8 cellular contexts compared by ENCODE assay signal in the genomic region with DNA sequence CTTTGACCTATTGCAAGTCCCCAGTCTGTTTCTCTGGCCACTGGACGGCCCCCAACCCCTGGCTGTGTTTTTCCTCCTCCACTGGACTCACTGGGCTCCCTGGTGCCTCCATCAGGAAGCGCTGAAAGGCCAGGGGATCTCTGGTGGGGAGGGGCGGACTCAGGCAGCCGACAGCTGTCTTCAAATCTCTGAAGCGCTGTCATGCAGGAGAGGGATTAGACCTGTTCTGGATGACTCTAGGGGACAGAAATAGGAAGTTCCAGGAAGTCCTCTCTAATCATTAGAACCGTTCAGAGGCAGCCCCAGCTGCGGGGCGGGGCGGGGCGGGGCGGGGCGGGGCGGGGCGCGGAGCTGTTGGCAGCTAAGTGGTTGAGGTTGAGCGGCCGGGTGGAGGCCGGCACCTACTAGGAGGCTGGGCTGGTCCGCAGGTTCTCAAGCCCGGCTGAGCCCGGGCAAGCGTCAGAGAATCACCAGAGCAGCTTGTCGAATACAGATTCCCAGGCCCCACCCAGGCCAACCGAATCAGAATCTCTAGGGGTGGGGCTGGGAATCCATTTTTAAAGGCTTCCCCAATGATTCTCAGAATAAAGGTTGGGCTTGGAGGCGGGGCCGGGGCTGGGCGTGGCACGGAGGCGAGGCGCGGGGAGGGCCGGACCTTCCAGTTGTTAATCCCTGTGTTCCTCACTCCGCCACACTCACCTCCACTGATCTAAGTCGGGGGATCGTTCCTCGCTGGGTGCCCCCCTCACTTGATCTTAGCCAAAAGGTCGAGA. TPM values are rescaled to one million over a fixed set of nuclear protein-coding genes. Genes with fewer than 3 reads are reported as not detected.
A peak's percentile ranks its signal among the peaks of the same experiment; 100 is the strongest.
DNase-seq lines count a peak whose midpoint lies in the region; ATAC-seq, FAIRE-seq and TF ChIP-seq lines count a peak whose summit lies in the region.

No MANE protein-coding gene starts in this region.

- no peaks in the 10 kb centered on the region for H3K9me3 Mint-ChIP-seq in activated naive CD4-positive, alpha-beta T cell treated with anti-CD3 and anti-CD28 coated beads, Interleukin-2, amount 10 ng/mL, durations not matched to agents 7 days and 5 days

- DNase-seq in D721Med (ENCODE audit: insufficient read length, low spot score) (peak; percentile 90), RWPE1 (ENCODE audit: low spot score) (peak; percentile 97), heart left ventricle (peak; percentile 77 to 89 (median 89)), psoas muscle (peak; percentile 88 to 89), SW 1271 (lab: John Stamatoyannopoulos, UW) (no peak)
- DNase-seq in activated naive CD4-positive, alpha-beta T cell treated with anti-CD3 and anti-CD28 coated beads, Interleukin-2, amount 10 ng/mL, durations not matched to agents 7 days and 5 days, result peak; percentile 79

- no peak overlapping the region for H3K27ac Mint-ChIP-seq in activated naive CD4-positive, alpha-beta T cell treated with anti-CD3 and anti-CD28 coated beads, Interleukin-2, amount 10 ng/mL, durations not matched to agents 7 days and 5 days

- H3K27ac ChIP-seq in RWPE1 (peak overlapping the region; percentile 86), heart left ventricle (peak overlapping the region in 11 of 12 donors; percentile 48 to 98 (median 79)), psoas muscle (peak overlapping the region; percentile 83)

- peaks cover 7% of the 10 kb centered on the region for H3K36me3 Mint-ChIP-seq in activated naive CD4-positive, alpha-beta T cell treated with anti-CD3 and anti-CD28 coated beads, Interleukin-2, amount 10 ng/mL, durations not matched to agents 7 days and 5 days

- H3K4me1 ChIP-seq in heart left ventricle, result peaks cover 5 to 34% (median 24%) of the 10 kb centered on the region in 12 donors
- H3K4me1 ChIP-seq in psoas muscle, result peaks cover 23% of the 10 kb centered on the region

- no peaks in the 10 kb centered on the region for H3K9me3 ChIP-seq in heart left ventricle
- H3K9me3 ChIP-seq in psoas muscle, result no peaks in the 10 kb centered on the region

- H3K4me3 ChIP-seq in heart left ventricle (peak overlapping the region in 11 of 12 donors; percentile 10 to 54 (median 39)), psoas muscle (peak overlapping the region; percentile 51)

- H3K36me3 ChIP-seq in heart left ventricle (peaks cover 0 to 22% (median 20%) of the 10 kb centered on the region in 9 donors), psoas muscle (ENCODE audit: insufficient read depth in 1 of 2, low read depth in 1 of 2) (peaks cover 0 to 6% of the 10 kb centered on the region in 2 donors)

- intact Hi-C loops in heart left ventricle (cut with DNase I) (loop anchor here in 9 of 10 donors (1.0 to 5.0 kb wide), 4 partner anchors 32 to 46 kb away; no protein-coding TSS in a partner anchor), psoas muscle (cut with DNase I) (loop anchor here (2.0 to 5.0 kb wide), 3 partner anchors 24 to 33 kb away; no protein-coding TSS in a partner anchor)

- H3K4me1 Mint-ChIP-seq in activated naive CD4-positive, alpha-beta T cell treated with anti-CD3 and anti-CD28 coated beads, Interleukin-2, amount 10 ng/mL, durations not matched to agents 7 days and 5 days, result peaks cover 41% of the 10 kb centered on the region

- peak in 1 of 2 donors; percentile 31 for TF ChIP-seq POLR2A in heart left ventricle (IDR thresholded peaks at IDR 0.05)

- TF ChIP-seq EP300 in Ishikawa (IDR thresholded peaks at IDR 0.05; ENCODE audit: borderline replicate concordance), result no peak

- CTCF ChIA-PET in RWPE1 (lab: Yijun Ruan, JAX), result interaction anchor here (0.6 to 22.3 kb wide), 14 partner anchors 13 to 1060 kb away, joined by 3 to 464 read pairs (median 14); partner anchors contain the start of gene CSRP1
- CTCF ChIA-PET in activated naive CD4-positive, alpha-beta T cell treated with anti-CD3 and anti-CD28 coated beads, Interleukin-2, amount 10 ng/mL, durations not matched to agents 7 days and 5 days (lab: Charles Lee), result interaction anchor here (1.1 to 15.0 kb wide), 16 partner anchors 8 to 229 kb away, joined by 3 to 349 read pairs (median 14); partner anchors contain the start of genes CSRP1 and PHLDA3

- peak overlapping the region; percentile 62 for H3K4me3 Mint-ChIP-seq in activated naive CD4-positive, alpha-beta T cell treated with anti-CD3 and anti-CD28 coated beads, Interleukin-2, amount 10 ng/mL, durations not matched to agents 7 days and 5 days

- 1 to 5% (median 3%) methylated on average over 25 to 37 of the region's 37 CpGs for WGBS in heart left ventricle, 4 donors
- WGBS in psoas muscle, 3 donors, result 2 to 4% (median 2%) methylated on average over 30 to 37 of the region's 37 CpGs

- TF ChIP-seq RAD21 in Ishikawa (IDR thresholded peaks at IDR 0.05; ENCODE audit: low read depth), result peak; percentile 21

- peaks cover 0 to 6% (median 0%) of the 10 kb centered on the region in 9 donors for H3K27me3 ChIP-seq in heart left ventricle
- H3K27me3 ChIP-seq in psoas muscle (ENCODE audit: insufficient read depth in 3 of 3, low read length in 2 of 3), result peaks cover 0 to under 1% (median 0%) of the 10 kb centered on the region in 3 donors

- POLR2A ChIA-PET in RWPE1 (lab: Yijun Ruan, JAX; ENCODE audit: low non-redundant PET), result interaction anchor here (0.5 to 2.3 kb wide), 8 partner anchors 9 to 33 kb away, joined by 3 to 17 read pairs (median 5); partner anchors contain the start of gene PHLDA3

- H3K27me3 Mint-ChIP-seq in activated naive CD4-positive, alpha-beta T cell treated with anti-CD3 and anti-CD28 coated beads, Interleukin-2, amount 10 ng/mL, durations not matched to agents 7 days and 5 days, result peaks cover 54% of the 10 kb centered on the region

- TF ChIP-seq CTCF in D721Med (IDR thresholded peaks at IDR 0.05; ENCODE audit: insufficient read depth, missing control alignments) (no peak), RWPE1 (conservative IDR thresholded peaks at IDR 0.05; ENCODE audit: low read depth) (no peak), heart left ventricle (IDR thresholded peaks at IDR 0.05) (peak in 3 of 12 donors; percentile 20 to 24 (median 24)), psoas muscle (IDR thresholded peaks at IDR 0.05) (peak; percentile 24)

- ATAC-seq in GM21515 (IDR thresholded peaks at IDR 0.05; ENCODE audit: unreplicated experiment) (peak; percentile 51), heart left ventricle (peak; percentile 56 to 74 (median 72)), psoas muscle (peak; percentile 85 to 87 (median 86))

- FAIRE-seq in D721Med (lab: Jason Lieb, UNC), result no peak

TF ChIP-seq in Ishikawa, 13 proteins besides CTCF, POLR2A, EP300 and RAD21:
- TF ChIP-seq EGR1 (IDR thresholded peaks at IDR 0.05) (0 out of 2 replicates have a peak, but pooled peaks have one; percentile 2), TAF1 (IDR thresholded peaks at IDR 0.05; ENCODE audit: low read depth) (peak; percentile 32), YY1 (IDR thresholded peaks at IDR 0.05; ENCODE audit: low read depth) (peak; percentile 80), TCF12 (IDR thresholded peaks at IDR 0.05; ENCODE audit: low read depth) (no peak)
TF ChIP-seq in Ishikawa: peak in this region for 3.

RNA-seq across cellular contexts. Expression of gene PHLDA3, which starts 11.4 kb away (rescaled TPM):
- total RNA-seq in heart left ventricle (10 to 100 TPM; 18.4 to 48.1 (median 33.4) TPM), psoas muscle (100 to 1,000 TPM in 1 of 4 donors, 10 to 100 TPM in 3; 41.8 to 116 (median 78.9) TPM)
- polyA plus RNA-seq in heart left ventricle (10 to 100 TPM; 15.2 to 22.9 TPM), psoas muscle (10 to 100 TPM; 42.3 to 62.4 (median 55.1) TPM)

RNA-seq across cellular contexts. Expression of gene CSRP1, which starts 26.5 kb away (rescaled TPM):
- total RNA-seq in heart left ventricle, result 100 to 1,000 TPM in 2 of 9 donors, 10 to 100 TPM in 7; 35.8 to 325 (median 78.6) TPM
- polyA plus RNA-seq in heart left ventricle, result 10 to 100 TPM; 46.6 to 81.7 TPM
- 10 to 100 TPM; 14.7 to 27.7 (median 24.3) TPM for total RNA-seq in psoas muscle
- 10 to 100 TPM; 21.1 to 26.4 (median 23.2) TPM for polyA plus RNA-seq in psoas muscle

RNA-seq across cellular contexts. Expression of gene NAV1, which starts 58.5 kb away (rescaled TPM):
- total RNA-seq in heart left ventricle, result 100 to 1,000 TPM in 1 of 9 donors, 10 to 100 TPM in 8; 58.0 to 107 (median 85.0) TPM
- polyA plus RNA-seq in heart left ventricle, result 10 to 100 TPM; 30.5 to 37.6 TPM
- total RNA-seq in psoas muscle, result 10 to 100 TPM in 3 of 4 donors, 1 to 10 TPM in 1; 8.4 to 13.3 (median 11.3) TPM
- polyA plus RNA-seq in psoas muscle, result 1 to 10 TPM; 1.8 to 3.1 (median 1.8) TPM

RNA-seq across cellular contexts. Expression of gene TNNI1, which starts 58.9 kb away (rescaled TPM):
- 10 to 100 TPM in 3 of 9 donors, 1 to 10 TPM in 6; 1.6 to 64.5 (median 8.1) TPM for total RNA-seq in heart left ventricle
- polyA plus RNA-seq in heart left ventricle, result 10 to 100 TPM; 25.0 to 27.9 TPM
- total RNA-seq in psoas muscle, result 1,000 to 10,000 TPM; 2,137 to 4,600 (median 3,389) TPM
- polyA plus RNA-seq in psoas muscle, result 1,000 to 10,000 TPM in 2 of 3 donors, 100 to 1,000 TPM in 1; 734 to 2,687 (median 2,500) TPM

Comparison
In these comparisons a context has a peak if more than half of its experiments do, and no peak if none do; other contexts are left out.
1. DNase-seq: peak in D721Med (single experiment), RWPE1 (single experiment), activated naive CD4-positive, alpha-beta T cell treated with anti-CD3 and anti-CD28 coated beads, Interleukin-2, amount 10 ng/mL, durations not matched to agents 7 days and 5 days (single experiment), heart left ventricle (5 of 5) and psoas muscle (2 of 2); none in SW 1271 (0 of 2).
2. RNA of gene NAV1, which starts 58.5 kb away (total RNA-seq): 58.0 to 107 TPM in heart left ventricle; 8.4 to 13.3 TPM in psoas muscle; every median in the first group is over 4 times any median in the second.
3. Peak in every context shown above with its lines, with median percentiles within 50 percentile points of each other: ATAC-seq and H3K27ac ChIP-seq.